Comparison of ENCODE assay signal across 1 cellular context in the genomic region with DNA sequence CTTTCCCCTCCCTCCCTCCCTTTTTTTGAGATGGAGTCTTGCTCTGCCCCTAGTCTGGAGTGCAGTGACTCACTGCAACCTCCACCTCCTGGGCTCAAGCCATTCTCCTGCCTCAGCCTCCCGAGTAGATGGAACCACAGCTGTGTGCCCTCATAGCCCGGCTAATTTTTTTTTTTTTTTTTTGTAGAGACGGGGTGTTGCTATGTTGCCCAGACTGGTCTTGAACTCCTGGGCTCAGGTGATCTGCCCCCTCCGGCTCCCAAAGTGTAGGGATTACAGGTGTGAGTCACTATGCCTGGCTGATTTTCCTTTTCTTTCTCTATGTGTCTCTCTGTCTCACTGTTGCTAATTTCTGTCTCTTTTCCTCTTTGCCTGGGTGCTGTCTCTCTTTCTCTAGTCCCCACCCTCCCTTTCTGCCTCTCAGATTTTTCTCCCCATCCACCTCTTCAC.
TF ChIP-seq lines count a peak whose summit lies in the region.

No MANE protein-coding gene starts in this region.

TF ChIP-seq in H1, 55 proteins besides CTCF, POLR2A, EP300 and RAD21:
- TF ChIP-seq EZH2 (IDR thresholded peaks at IDR 0.05; ENCODE audit: low read depth, low read length, severe bottlenecking) (no peak), SP4 (IDR thresholded peaks at IDR 0.05; ENCODE audit: low read length) (no peak), PHF8 (conservative IDR thresholded peaks at IDR 0.05; ENCODE audit: low read depth, low read length) (no peak), ZNF274 (IDR thresholded peaks at IDR 0.05; ENCODE audit: borderline replicate concordance, extremely low read depth, low read length) (no peak), SIRT6 (IDR thresholded peaks at IDR 0.05; ENCODE audit: low read length) (no peak), SRF (IDR thresholded peaks at IDR 0.05; ENCODE audit: low read depth, low read length) (no peak)
